13 cellular contexts compared by ENCODE assay signal in genomic region chr11:96204721-96205459, GRCh38.
DNase-seq lines count a peak whose midpoint lies in the region; ATAC-seq, FAIRE-seq and TF ChIP-seq lines count a peak whose summit lies in the region.
"Had no signal": no experiment of that assay in that cellular context is flagged by ENCODE, and none has a peak within 500 bp of the region (broad histone marks: within the 10 kb centered on the region; RNA-seq: fewer than 3 reads in every experiment).

No MANE protein-coding gene starts in this region.

- H3K4ac ChIP-seq in mesendoderm (ENCODE audit: low read depth, low read length), result no peak overlapping the region

- H3K27me3 Mint-ChIP-seq in activated CD8-positive, alpha-beta memory T cell treated with anti-CD3 and anti-CD28 coated beads, Interleukin-2, amount 10 ng/mL, durations not matched to agents 7 days and 5 days, result no peaks in the 10 kb centered on the region
- no peaks in the 10 kb centered on the region for H3K27me3 Mint-ChIP-seq in activated naive CD8-positive, alpha-beta T cell treated with anti-CD3 and anti-CD28 coated beads, Interleukin-2, amount 10 ng/mL, durations not matched to agents 7 days and 5 days

- H3K9ac ChIP-seq in mesendoderm (ENCODE audit: low read length), result no peak overlapping the region

- peak overlapping the region; percentile 52 for H3K4me3 Mint-ChIP-seq in activated CD8-positive, alpha-beta memory T cell treated with anti-CD3 and anti-CD28 coated beads, Interleukin-2, amount 10 ng/mL, durations not matched to agents 7 days and 5 days
- H3K4me3 Mint-ChIP-seq in activated naive CD8-positive, alpha-beta T cell treated with anti-CD3 and anti-CD28 coated beads, Interleukin-2, amount 10 ng/mL, durations not matched to agents 7 days and 5 days, result peak overlapping the region; percentile 71

- no CpG with 5 or more reads among the region's 5 CpGs for WGBS in mesendoderm (ENCODE audit: extremely low coverage, insufficient coverage, low lambda C conversion rate)
- 84 to 85% methylated on average over 5 of the region's 5 CpGs for WGBS in thyroid gland, 2 donors

- H2BK5ac ChIP-seq in mesendoderm (ENCODE audit: low read length), result no peak overlapping the region

- no peak overlapping the region for H4K8ac ChIP-seq in mesendoderm (ENCODE audit: low read depth, low read length)

- H3K23ac ChIP-seq in mesendoderm (ENCODE audit: low read length), result no peak overlapping the region

- no peak overlapping the region for H2AK5ac ChIP-seq in mesendoderm (ENCODE audit: low read length)

- H4K5ac ChIP-seq in mesendoderm (ENCODE audit: low read length), result no peak overlapping the region

- no peak overlapping the region for H3K4me2 ChIP-seq in mesendoderm (ENCODE audit: low read length)

- H3K27me3 ChIP-seq in mesendoderm (ENCODE audit: insufficient read depth, low read length, poor library complexity) (no peaks in the 10 kb centered on the region), thyroid gland (no peaks in the 10 kb centered on the region)
- H3K27me3 ChIP-seq: gastrocnemius medialis had no signal

- H3K27ac ChIP-seq in mesendoderm (ENCODE audit: low read depth, low read length) (no peak overlapping the region), thyroid gland (no peak overlapping the region)
- H3K27ac ChIP-seq: gastrocnemius medialis, RWPE1 had no signal

- no peak overlapping the region for H2BK15ac ChIP-seq in mesendoderm (replicated peaks; ENCODE audit: low read depth)

- H3K9me3 ChIP-seq in thyroid gland, result no peaks in the 10 kb centered on the region
- H3K9me3 ChIP-seq: gastrocnemius medialis had no signal

- TF ChIP-seq POLR2A in GM12892 (IDR thresholded peaks at IDR 0.05; ENCODE audit: low read depth, low read length) (no peak), thyroid gland (IDR thresholded peaks at IDR 0.05) (no peak)

- H3K18ac ChIP-seq in mesendoderm (ENCODE audit: low read length), result no peak overlapping the region

- H3K79me1 ChIP-seq in mesendoderm (ENCODE audit: low read length), result no peaks in the 10 kb centered on the region

- H2BK120ac ChIP-seq in mesendoderm (ENCODE audit: low read depth, low read length), result no peak overlapping the region

- peak; percentile 50 for ATAC-seq in activated CD8-positive, alpha-beta memory T cell treated with anti-CD3 and anti-CD28 coated beads, Interleukin-2, amount 10 ng/mL, durations not matched to agents 7 days and 5 days
- ATAC-seq in activated naive CD8-positive, alpha-beta T cell treated with anti-CD3 and anti-CD28 coated beads, Interleukin-2, amount 10 ng/mL, durations not matched to agents 7 days and 5 days (ENCODE audit: low read depth), result peak; percentile 18
- ATAC-seq: gastrocnemius medialis had no signal

- H3K4me3 ChIP-seq in mesendoderm (ENCODE audit: low read length), result no peak overlapping the region
- no peak overlapping the region for H3K4me3 ChIP-seq in thyroid gland (replicated peaks in 1 of 3)
- H3K4me3 ChIP-seq: gastrocnemius medialis had no signal

- H3K4me1 ChIP-seq in mesendoderm (ENCODE audit: control insufficient read depth, low read depth, low read length), result peaks cover 4% of the 10 kb centered on the region
- peaks cover 3 to 16% of the 10 kb centered on the region in 2 donors for H3K4me1 ChIP-seq in thyroid gland

- no peaks in the 10 kb centered on the region for H3K9me3 Mint-ChIP-seq in activated CD8-positive, alpha-beta memory T cell treated with anti-CD3 and anti-CD28 coated beads, Interleukin-2, amount 10 ng/mL, durations not matched to agents 7 days and 5 days (ENCODE audit: low read depth)
- H3K9me3 Mint-ChIP-seq in activated naive CD8-positive, alpha-beta T cell treated with anti-CD3 and anti-CD28 coated beads, Interleukin-2, amount 10 ng/mL, durations not matched to agents 7 days and 5 days, result peaks cover 2% of the 10 kb centered on the region

- POLR2A ChIA-PET in activated naive CD8-positive, alpha-beta T cell treated with anti-CD3 and anti-CD28 coated beads, Interleukin-2, amount 10 ng/mL, durations not matched to agents 7 days and 5 days (lab: Charles Lee), result interaction anchor here (1.0 to 1.2 kb wide), 2 partner anchors 10 to 135 kb away, joined by 3 to 4 read pairs; no protein-coding TSS in a partner anchor

- H3K36me3 ChIP-seq in mesendoderm (ENCODE audit: control insufficient read depth, insufficient read depth, low read length) (no peaks in the 10 kb centered on the region), thyroid gland (no peaks in the 10 kb centered on the region)
- H3K36me3 ChIP-seq: gastrocnemius medialis had no signal

- no peak for FAIRE-seq in GM12892 (lab: Jason Lieb, UNC)
- FAIRE-seq: H1 had no signal

- intact Hi-C loops in thyroid gland (cut with DNase I), result no loop called here

- peak overlapping the region; percentile 94 for H3K27ac Mint-ChIP-seq in activated CD8-positive, alpha-beta memory T cell treated with anti-CD3 and anti-CD28 coated beads, Interleukin-2, amount 10 ng/mL, durations not matched to agents 7 days and 5 days
- peak overlapping the region; percentile 91 for H3K27ac Mint-ChIP-seq in activated naive CD8-positive, alpha-beta T cell treated with anti-CD3 and anti-CD28 coated beads, Interleukin-2, amount 10 ng/mL, durations not matched to agents 7 days and 5 days

- CTCF ChIA-PET in activated CD8-positive, alpha-beta memory T cell treated with anti-CD3 and anti-CD28 coated beads, Interleukin-2, amount 10 ng/mL, durations not matched to agents 7 days and 5 days (lab: Charles Lee), result interaction anchor here (1.3 to 2.3 kb wide), 3 partner anchors 10 to 138 kb away, joined by 4 to 25 read pairs (median 9); partner anchors contain the start of gene MAML2

- H3K56ac ChIP-seq in mesendoderm (ENCODE audit: low read length), result no peak overlapping the region

- no peak for TF ChIP-seq CTCF in thyroid gland (IDR thresholded peaks at IDR 0.05)

- H3K79me2 ChIP-seq in mesendoderm (ENCODE audit: control insufficient read depth, insufficient read depth, low read length), result no peaks in the 10 kb centered on the region

- peaks cover 8% of the 10 kb centered on the region for H3K36me3 Mint-ChIP-seq in activated CD8-positive, alpha-beta memory T cell treated with anti-CD3 and anti-CD28 coated beads, Interleukin-2, amount 10 ng/mL, durations not matched to agents 7 days and 5 days
- peaks cover 25% of the 10 kb centered on the region for H3K36me3 Mint-ChIP-seq in activated naive CD8-positive, alpha-beta T cell treated with anti-CD3 and anti-CD28 coated beads, Interleukin-2, amount 10 ng/mL, durations not matched to agents 7 days and 5 days

- H3K4me1 Mint-ChIP-seq in activated CD8-positive, alpha-beta memory T cell treated with anti-CD3 and anti-CD28 coated beads, Interleukin-2, amount 10 ng/mL, durations not matched to agents 7 days and 5 days, result peaks cover 68% of the 10 kb centered on the region
- H3K4me1 Mint-ChIP-seq in activated naive CD8-positive, alpha-beta T cell treated with anti-CD3 and anti-CD28 coated beads, Interleukin-2, amount 10 ng/mL, durations not matched to agents 7 days and 5 days, result peaks cover 61% of the 10 kb centered on the region

- DNase-seq in activated CD8-positive, alpha-beta memory T cell treated with anti-CD3 and anti-CD28 coated beads, Interleukin-2, amount 10 ng/mL, durations not matched to agents 7 days and 5 days, result no peak
- DNase-seq in activated CD8-positive, alpha-beta memory T cell treated with anti-CD3 and anti-CD28 coated beads for 24 hours, result no peak
- DNase-seq in NCI-H446 (lab: John Stamatoyannopoulos, UW) (peak; percentile 63 to 86), GM12892 (ENCODE audit: insufficient read length) (no peak), mesendoderm (no peak), thyroid gland (no peak)
- no peak for DNase-seq in activated naive CD8-positive, alpha-beta T cell treated with anti-CD3 and anti-CD28 coated beads, Interleukin-2, amount 10 ng/mL, durations not matched to agents 7 days and 5 days
- DNase-seq in stimulated activated naive CD4-positive, alpha-beta T cell (lab: John Stamatoyannopoulos, UW), result peak in 5 of 6 experiments; percentile 20 to 73 (median 54)
- DNase-seq: dermis blood vessel endothelial cell, gastrocnemius medialis, occipital lobe had no signal

Comparison
In these comparisons a context has a peak if more than half of its experiments do, and no peak if none do; other contexts are left out.
1. DNase-seq: peak in NCI-H446 (2 of 2) and stimulated activated naive CD4-positive, alpha-beta T cell (5 of 6); none in activated CD8-positive, alpha-beta memory T cell treated with anti-CD3 and anti-CD28 coated beads, Interleukin-2, amount 10 ng/mL, durations not matched to agents 7 days and 5 days (single experiment), activated CD8-positive, alpha-beta memory T cell treated with anti-CD3 and anti-CD28 coated beads for 24 hours (single experiment), activated naive CD8-positive, alpha-beta T cell treated with anti-CD3 and anti-CD28 coated beads, Interleukin-2, amount 10 ng/mL, durations not matched to agents 7 days and 5 days (single experiment), GM12892 (single experiment), mesendoderm (single experiment) and thyroid gland (0 of 2).